Comparison of ENCODE assay signal across 22 cellular contexts in the genomic region with DNA sequence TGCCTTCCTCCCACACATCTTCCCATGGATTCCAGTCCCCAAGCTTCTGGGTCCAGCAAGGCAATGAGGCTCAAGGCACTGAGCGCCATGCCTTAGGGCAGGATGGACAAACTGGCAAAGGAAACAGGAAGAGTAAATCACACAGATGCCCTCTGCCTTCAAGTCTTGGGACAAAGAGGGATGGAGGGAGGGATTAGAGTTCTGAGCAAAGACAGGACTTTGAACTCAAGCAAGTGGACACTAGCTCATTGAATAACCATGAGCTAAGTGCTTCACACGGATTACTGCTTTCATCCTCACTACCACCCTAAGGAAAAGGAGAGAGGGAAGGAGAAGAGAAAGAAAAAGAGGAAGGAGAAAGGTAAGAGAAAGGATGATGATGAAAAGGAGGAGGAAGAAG.
"Had no signal": no experiment of that assay in that cellular context is flagged by ENCODE, and none has a peak within 500 bp of the region (broad histone marks: within the 10 kb centered on the region; RNA-seq: fewer than 3 reads in every experiment).

No MANE protein-coding gene starts in this region.

- H3K4me1 ChIP-seq: right atrium auricular region had no signal

- H3K36me3 Mint-ChIP-seq: activated naive CD8-positive, alpha-beta T cell treated with anti-CD3 and anti-CD28 coated beads, Interleukin-2, amount 10 ng/mL, durations not matched to agents 7 days and 5 days; naive thymus-derived CD8-positive, alpha-beta T cell had no signal

- H3K4me3 Mint-ChIP-seq: activated CD4-positive, alpha-beta T cell treated with anti-CD3 and anti-CD28 coated beads, Interleukin-2, amount 10 ng/mL, durations not matched to agents 7 days and 5 days; activated naive CD8-positive, alpha-beta T cell treated with anti-CD3 and anti-CD28 coated beads, Interleukin-2, amount 10 ng/mL, durations not matched to agents 7 days and 5 days; central memory CD8-positive, alpha-beta T cell; naive thymus-derived CD8-positive, alpha-beta T cell; T-helper 2 cell treated with Interferon-gamma antibody and Interleukin-4, amounts not matched to agents 5 μg/mL and 100 μg/mL, for 36 hours had no signal

- DNase-seq: activated CD4-positive, alpha-beta T cell treated with anti-CD3 and anti-CD28 coated beads, Interleukin-2, amount 10 ng/mL, durations not matched to agents 7 days and 5 days; activated CD4-positive, CD25-positive, alpha-beta regulatory T cell; activated CD8-positive, alpha-beta memory T cell treated with anti-CD3 and anti-CD28 coated beads, Interleukin-2, amount 50 U/mL, for 48 hours; activated gamma-delta T cell treated with Interleukin-2 at 50 U/mL for 16 hours; activated naive CD8-positive, alpha-beta T cell treated with anti-CD3 and anti-CD28 coated beads, Interleukin-2, amount 10 ng/mL, durations not matched to agents 7 days and 5 days; anterior cingulate cortex; brain microvascular endothelial cell; effector CD8-positive, alpha-beta T cell; foreskin melanocyte; heart right ventricle; left cardiac atrium; naive thymus-derived CD8-positive, alpha-beta T cell; small intestine; stimulated activated CD4-positive, alpha-beta T cell treated with anti-CD3 and anti-CD28 coated beads, Interleukin-4, amount 100 ng/mL, for 24 hours; stimulated activated naive CD4-positive, alpha-beta T cell; substantia nigra had no signal

- H3K27ac Mint-ChIP-seq: activated CD4-positive, alpha-beta T cell treated with anti-CD3 and anti-CD28 coated beads, Interleukin-2, amount 10 ng/mL, durations not matched to agents 7 days and 5 days; activated naive CD8-positive, alpha-beta T cell treated with anti-CD3 and anti-CD28 coated beads, Interleukin-2, amount 10 ng/mL, durations not matched to agents 7 days and 5 days; T-helper 2 cell treated with Interferon-gamma antibody and Interleukin-4, amounts not matched to agents 5 μg/mL and 100 μg/mL, for 36 hours had no signal

- H3K27ac ChIP-seq: brain microvascular endothelial cell, heart right ventricle, neutrophil, right atrium auricular region, tibial nerve had no signal

- FAIRE-seq: small intestine had no signal

- H3K36me3 ChIP-seq: brain microvascular endothelial cell, heart right ventricle, neutrophil, right atrium auricular region, tibial nerve had no signal

- H3K27me3 ChIP-seq: brain microvascular endothelial cell, heart right ventricle, right atrium auricular region, tibial nerve had no signal

- H3K4me3 ChIP-seq: heart right ventricle, lung, right atrium auricular region, tibial nerve had no signal

- ATAC-seq: heart right ventricle; naive thymus-derived CD8-positive, alpha-beta T cell had no signal

- H3K9me3 ChIP-seq: heart right ventricle, neutrophil, right atrium auricular region, tibial nerve had no signal

- H3K9me3 Mint-ChIP-seq: activated CD4-positive, alpha-beta T cell treated with anti-CD3 and anti-CD28 coated beads, Interleukin-2, amount 10 ng/mL, durations not matched to agents 7 days and 5 days; activated naive CD8-positive, alpha-beta T cell treated with anti-CD3 and anti-CD28 coated beads, Interleukin-2, amount 10 ng/mL, durations not matched to agents 7 days and 5 days; central memory CD8-positive, alpha-beta T cell; naive thymus-derived CD8-positive, alpha-beta T cell; T-helper 2 cell treated with Interferon-gamma antibody and Interleukin-4, amounts not matched to agents 5 μg/mL and 100 μg/mL, for 36 hours had no signal

- H3K4me1 Mint-ChIP-seq: activated CD4-positive, alpha-beta T cell treated with anti-CD3 and anti-CD28 coated beads, Interleukin-2, amount 10 ng/mL, durations not matched to agents 7 days and 5 days; activated naive CD8-positive, alpha-beta T cell treated with anti-CD3 and anti-CD28 coated beads, Interleukin-2, amount 10 ng/mL, durations not matched to agents 7 days and 5 days; central memory CD8-positive, alpha-beta T cell; naive thymus-derived CD8-positive, alpha-beta T cell had no signal
